Comparison of ENCODE assay signal across 23 cellular contexts in the genomic region with DNA sequence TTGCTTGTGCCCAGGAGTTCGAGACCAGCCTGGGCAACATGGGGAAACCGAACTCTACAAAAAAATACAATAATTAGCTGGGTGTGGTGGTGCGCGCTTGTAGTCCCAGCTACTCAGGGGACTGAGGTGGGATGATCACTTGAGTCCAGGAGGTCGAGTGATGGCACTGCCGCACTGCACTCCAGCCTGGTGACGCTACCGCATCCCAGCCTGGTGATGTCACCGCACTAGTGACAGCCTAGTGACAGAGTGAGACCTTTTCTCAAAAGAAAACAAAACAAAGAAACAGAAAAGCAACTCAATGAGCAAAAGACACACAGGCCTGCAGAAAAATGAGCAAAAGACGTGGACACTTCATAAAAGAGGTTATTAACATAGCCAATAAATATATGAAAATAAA.
"Had no signal": no experiment of that assay in that cellular context is flagged by ENCODE, and none has a peak within 500 bp of the region (broad histone marks: within the 10 kb centered on the region; RNA-seq: fewer than 3 reads in every experiment).

No MANE protein-coding gene starts in this region.

- FAIRE-seq: TTC549 had no signal

- H3K9me3 ChIP-seq: SJSA1, SK-N-SH had no signal

- H3K27ac ChIP-seq: brain microvascular endothelial cell, SJSA1 had no signal

- H3K9ac ChIP-seq: SK-N-SH had no signal

- H3K4me1 ChIP-seq: SJSA1 had no signal

- H3K27me3 ChIP-seq: brain microvascular endothelial cell, SJSA1 had no signal

- H3K4me3 ChIP-seq: SJSA1 had no signal

- H3K4me2 ChIP-seq: SK-N-SH had no signal

- ATAC-seq: activated CD4-positive, alpha-beta T cell treated with anti-CD3 and anti-CD28 coated beads for 36 hours; activated CD8-positive, alpha-beta T cell treated with anti-CD3 and anti-CD28 coated beads, Interleukin-2, amount 10 ng/mL, durations not matched to agents 7 days and 5 days; activated naive CD8-positive, alpha-beta T cell treated with anti-CD3 and anti-CD28 coated beads, Interleukin-2, amount 50 U/mL, for 24 hours had no signal

- DNase-seq: activated CD4-positive, alpha-beta T cell treated with anti-CD3 and anti-CD28 coated beads for 36 hours; activated CD4-positive, alpha-beta T cell treated with anti-CD3 and anti-CD28 coated beads, Interleukin-2, amount 10 ng/mL, durations not matched to agents 7 days and 5 days; activated CD4-positive, alpha-beta T cell treated with anti-CD3 and anti-CD28 coated beads, Interleukin-2, amount 50 U/mL, for 48 hours; activated CD8-positive, alpha-beta memory T cell treated with anti-CD3 and anti-CD28 coated beads, Interleukin-2, amount 50 U/mL, for 48 hours; activated CD8-positive, alpha-beta T cell treated with anti-CD3 and anti-CD28 coated beads, Interleukin-2, amount 10 ng/mL, durations not matched to agents 7 days and 5 days; activated effector memory CD4-positive, alpha-beta T cell treated with Interleukin-2 at 50 U/mL for 16 hours; activated naive CD4-positive, alpha-beta T cell treated with anti-CD3 and anti-CD28 coated beads, Interleukin-2, amount 10 ng/mL, durations not matched to agents 7 days and 5 days; activated naive CD8-positive, alpha-beta T cell treated with anti-CD3 and anti-CD28 coated beads, Interleukin-2, amount 50 U/mL, for 24 hours; activated T-cell treated with anti-CD3 and anti-CD28 coated beads, Interleukin-2, amount 50 U/mL, for 48 hours; anterior cingulate cortex; central memory CD4-positive, alpha-beta T cell; NCI-H1092 treated with DMSO at 0.1 percent for 48 hours; NCI-H1436; NCI-H1694; NCI-H1930; NCI-H2081 treated with DMSO at 0.1 percent for 48 hours; NCI-H345; NCI-H524 treated with DMSO at 0.1 percent for 48 hours; SHP77; SK-N-SH had no signal

- H3K36me3 ChIP-seq: brain microvascular endothelial cell, SJSA1 had no signal
